ENCODE assay signal across 1 cellular context in the genomic region with DNA sequence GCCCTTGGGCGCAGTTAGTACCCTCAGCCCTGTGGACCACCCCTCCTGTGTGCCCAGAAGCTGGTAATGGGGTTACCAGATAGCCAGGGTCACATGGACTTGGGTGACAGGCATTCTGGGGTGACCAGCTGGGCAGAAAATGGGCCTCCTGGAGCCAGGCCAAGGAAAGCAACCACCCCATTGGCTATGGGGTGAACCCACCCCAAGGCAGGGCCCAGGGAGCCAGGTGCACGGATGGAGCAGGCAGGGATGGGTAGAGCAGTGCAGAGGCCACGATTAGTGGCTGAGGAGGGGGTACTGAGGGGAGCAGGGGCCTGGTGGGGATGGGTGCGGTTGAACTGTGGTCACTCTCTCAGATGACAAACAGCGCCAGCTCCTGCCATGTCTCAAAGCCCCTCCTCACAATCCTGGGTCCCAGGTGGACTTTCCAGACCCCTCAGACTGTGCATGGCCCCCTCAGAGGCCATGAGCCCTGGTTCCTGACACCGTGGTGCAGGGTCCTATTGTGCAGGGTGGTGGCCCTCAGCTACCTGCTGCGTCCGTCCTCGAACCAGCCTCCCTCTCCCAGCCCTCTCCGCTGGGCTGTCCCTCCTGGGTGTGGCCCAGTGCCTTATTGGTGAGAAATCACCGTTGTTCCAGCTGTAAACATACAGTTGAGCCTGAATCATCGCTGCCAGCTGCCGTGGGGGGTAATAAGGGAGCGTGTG.
TF ChIP-seq lines count a peak whose summit lies in the region.

No MANE protein-coding gene starts in this region.

TF ChIP-seq in IMR-90, 13 proteins besides CTCF, POLR2A, EP300 and RAD21 (continued from another document):
- TF ChIP-seq SMC3 (IDR thresholded peaks at IDR 0.05; ENCODE audit: low read depth, low read length), result no peak
- TF ChIP-seq RCOR1 (IDR thresholded peaks at IDR 0.05; ENCODE audit: insufficient replicate concordance, low read length), result no peak
- no peak for TF ChIP-seq FOS (IDR thresholded peaks at IDR 0.05; ENCODE audit: low read depth, low read length)
- TF ChIP-seq, protein P1, sequence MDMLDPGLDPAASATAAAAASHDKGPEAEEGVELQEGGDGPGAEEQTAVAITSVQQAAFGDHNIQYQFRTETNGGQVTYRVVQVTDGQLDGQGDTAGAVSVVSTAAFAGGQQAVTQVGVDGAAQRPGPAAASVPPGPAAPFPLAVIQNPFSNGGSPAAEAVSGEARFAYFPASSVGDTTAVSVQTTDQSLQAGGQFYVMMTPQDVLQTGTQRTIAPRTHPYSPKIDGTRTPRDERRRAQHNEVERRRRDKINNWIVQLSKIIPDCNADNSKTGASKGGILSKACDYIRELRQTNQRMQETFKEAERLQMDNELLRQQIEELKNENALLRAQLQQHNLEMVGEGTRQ (IDR thresholded peaks at IDR 0.05; ENCODE audit: low read depth, low read length), result no peak
